21 cellular contexts compared by ENCODE assay signal in the genomic region with DNA sequence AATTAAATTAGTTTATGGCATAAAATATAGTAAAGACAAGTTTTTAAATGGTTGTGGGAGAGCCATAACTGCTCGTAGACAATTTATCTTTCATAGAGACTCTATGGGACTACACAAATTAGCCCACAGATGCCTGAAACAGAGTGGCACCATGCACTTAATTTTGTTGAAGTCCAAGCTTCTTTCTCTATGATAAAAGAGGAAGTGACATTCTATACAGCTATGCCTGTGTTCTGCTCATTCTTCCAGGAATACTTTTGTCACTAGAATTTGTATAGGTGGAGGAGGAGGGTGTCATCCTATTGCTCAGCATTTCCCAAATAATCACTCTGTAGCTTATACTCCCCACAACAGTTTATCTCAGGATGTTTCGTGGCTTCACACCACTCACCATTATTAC.
"Had no signal": no experiment of that assay in that cellular context is flagged by ENCODE, and none has a peak within 500 bp of the region (broad histone marks: within the 10 kb centered on the region; RNA-seq: fewer than 3 reads in every experiment).

No MANE protein-coding gene starts in this region.

- FAIRE-seq: endothelial cell of umbilical vein, frontal cortex, small intestine had no signal

- H3K27ac Mint-ChIP-seq: activated T-cell treated with anti-CD3 and anti-CD28 coated beads, Interleukin-2, amount 50 U/mL, for 72 hours; effector memory CD8-positive, alpha-beta T cell; natural killer cell; stimulated activated naive B cell treated with anti-CD40 and anti-IgM and Interleukin-4, amounts not matched to agents 10 μg/mL and 1 μg/mL and 100 μg/mL, for 72 hours; WTC11 had no signal

- DNase-seq: activated effector memory CD4-positive, alpha-beta T cell treated with anti-CD3 and anti-CD28 coated beads, Interleukin-2, amount 50 U/mL, for 16 hours; activated naive CD4-positive, alpha-beta T cell treated with anti-CD3 and anti-CD28 coated beads, Interleukin-2, amount 50 U/mL, for 16 hours; activated T-cell treated with anti-CD3 and anti-CD28 coated beads, Interleukin-2, amount 50 U/mL, for 72 hours; adrenal gland; colonic mucosa; dorsolateral prefrontal cortex; effector memory CD8-positive, alpha-beta T cell; glutamatergic neuron; hypothalamus; islet precursor cell; left cardiac atrium; midbrain; natural killer cell; small intestine; stimulated activated naive B cell treated with anti-CD40 and anti-IgM and Interleukin-4, amounts not matched to agents 10 μg/mL and 1 μg/mL and 100 μg/mL, for 72 hours; trophoblast cell had no signal

- H3K27me3 Mint-ChIP-seq: stimulated activated naive B cell treated with anti-CD40 and anti-IgM and Interleukin-4, amounts not matched to agents 10 μg/mL and 1 μg/mL and 100 μg/mL, for 72 hours had no signal

- H3K9me3 Mint-ChIP-seq: activated T-cell treated with anti-CD3 and anti-CD28 coated beads, Interleukin-2, amount 50 U/mL, for 72 hours; effector memory CD8-positive, alpha-beta T cell; natural killer cell; stimulated activated naive B cell treated with anti-CD40 and anti-IgM and Interleukin-4, amounts not matched to agents 10 μg/mL and 1 μg/mL and 100 μg/mL, for 72 hours had no signal

- H3K36me3 Mint-ChIP-seq: natural killer cell; stimulated activated naive B cell treated with anti-CD40 and anti-IgM and Interleukin-4, amounts not matched to agents 10 μg/mL and 1 μg/mL and 100 μg/mL, for 72 hours; WTC11 had no signal

- H3K27ac ChIP-seq: adrenal gland, breast epithelium, colonic mucosa, dorsolateral prefrontal cortex, vagina had no signal

- H3K4me3 Mint-ChIP-seq: activated T-cell treated with anti-CD3 and anti-CD28 coated beads, Interleukin-2, amount 50 U/mL, for 72 hours; effector memory CD8-positive, alpha-beta T cell; natural killer cell; stimulated activated naive B cell treated with anti-CD40 and anti-IgM and Interleukin-4, amounts not matched to agents 10 μg/mL and 1 μg/mL and 100 μg/mL, for 72 hours; WTC11 had no signal

- H3K4me1 Mint-ChIP-seq: stimulated activated naive B cell treated with anti-CD40 and anti-IgM and Interleukin-4, amounts not matched to agents 10 μg/mL and 1 μg/mL and 100 μg/mL, for 72 hours; WTC11 had no signal
